In genomic region chr17:78252701-78253635, GRCh38 we compare ENCODE assay signal across 1 cellular context.
TF ChIP-seq lines count a peak whose summit lies in the region.

No MANE protein-coding gene starts in this region.

TF ChIP-seq in IMR-90, 13 proteins besides CTCF, POLR2A, EP300 and RAD21:
- TF ChIP-seq FOS (IDR thresholded peaks at IDR 0.05; ENCODE audit: low read depth, low read length) (no peak), MXI1 (IDR thresholded peaks at IDR 0.05; ENCODE audit: borderline replicate concordance, low read depth, low read length) (no peak), RFX5 (IDR thresholded peaks at IDR 0.05; ENCODE audit: low read depth, low read length) (no peak), ELK1 (IDR thresholded peaks at IDR 0.05; ENCODE audit: borderline replicate concordance, low read depth, low read length) (no peak), USF2 (IDR thresholded peaks at IDR 0.05; ENCODE audit: low read depth, low read length) (no peak), CEBPB (IDR thresholded peaks at IDR 0.05; ENCODE audit: low read depth, low read length) (no peak)
TF ChIP-seq in IMR-90: peak in this region for 0.
